ENCODE assay signal across 11 cellular contexts in the genomic region with DNA sequence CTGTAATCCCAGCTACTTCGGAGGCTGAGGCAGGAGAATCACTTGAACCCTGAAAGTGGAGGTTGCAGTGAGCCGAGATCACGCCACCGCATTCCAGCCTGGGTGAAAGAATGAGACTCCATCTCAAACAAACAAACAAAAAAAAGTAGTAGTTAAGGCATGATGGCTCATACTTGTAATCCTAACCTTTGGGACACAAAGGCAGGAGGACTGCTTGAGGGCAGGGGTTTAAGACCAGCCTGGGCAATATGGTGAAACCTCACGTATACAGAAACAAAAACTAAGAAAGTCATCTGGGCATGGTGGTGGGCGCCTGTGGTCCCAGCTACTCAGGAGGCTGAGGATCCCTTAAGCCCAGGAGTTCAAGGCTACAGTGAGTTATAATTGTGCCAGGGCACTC. TPM values are rescaled to one million over a fixed set of nuclear protein-coding genes. Genes with fewer than 3 reads are reported as not detected.
DNase-seq lines count a peak whose midpoint lies in the region; ATAC-seq, FAIRE-seq and TF ChIP-seq lines count a peak whose summit lies in the region.
"Had no signal": no experiment of that assay in that cellular context is flagged by ENCODE, and none has a peak within 500 bp of the region (broad histone marks: within the 10 kb centered on the region; RNA-seq: fewer than 3 reads in every experiment).

No MANE protein-coding gene starts in this region.

- CTCF ChIA-PET in Panc1 (lab: Charles Lee) = no interaction called here
- CTCF ChIA-PET in H1 (lab: Charles Lee; ENCODE audit: partially characterized antibody) = interaction anchor here (1.3 to 1.8 kb wide), 2 partner anchors 34 to 36 kb away, joined by 3 to 6 read pairs; no protein-coding TSS in a partner anchor

- H3K4me3 ChIP-seq in Panc1 (ENCODE audit: low read depth in 2 of 2, low read length in 2 of 2) (peak overlapping the region; percentile 82 to 91; a peak in 3 of 4 replicates), H1 (ENCODE audit: extremely low read depth in 1 of 4, insufficient read depth in 2 of 4, low read depth in 3 of 4, low read length in 4 of 4) (peak overlapping the region in 1 of 4 experiments; percentile 84; a peak in 4 of 8 replicates), gastroesophageal sphincter (no peak overlapping the region)

- no peaks in the 10 kb centered on the region for H3K27me3 Mint-ChIP-seq in activated T-cell treated with anti-CD3 and anti-CD28 coated beads, Interleukin-2, amount 50 U/mL, for 24 hours

- H3K4me1 ChIP-seq in Panc1 (ENCODE audit: control insufficient read depth, insufficient read depth, low read length) = peaks cover 22% of the 10 kb centered on the region; the same call in 1 of the 2 replicates
- no peaks in the 10 kb centered on the region for H3K4me1 ChIP-seq in H1 (replicated peaks in 1 of 4; ENCODE audit: control insufficient read depth in 3 of 4, insufficient read depth in 4 of 4, low read length in 3 of 4)
- peaks cover 0 to 35% (median 11%) of the 10 kb centered on the region in 3 donors for H3K4me1 ChIP-seq in gastroesophageal sphincter

- DNase-seq in activated T-cell treated with anti-CD3 and anti-CD28 coated beads, Interleukin-2, amount 50 U/mL, for 24 hours = no peak
- no peak for DNase-seq in activated T-cell treated with anti-CD3 and anti-CD28 coated beads, Interleukin-2, amount 50 U/mL, for 1 hour
- no peak for DNase-seq in Panc1 (ENCODE audit: low read depth, low spot score)
- no peak for DNase-seq in H1 (ENCODE audit: low read depth in 1 of 2, low spot score in 2 of 2)
- peak; percentile 34 for DNase-seq in stimulated activated CD8-positive, alpha-beta memory T cell treated with anti-CD3 and anti-CD28 coated beads, Interleukin-4, amount 100 ng/mL, for 48 hours
- DNase-seq: central memory CD4-positive, alpha-beta T cell; NCI-H1436 treated with DMSO at 0.1 percent for 48 hours; stimulated activated naive CD4-positive, alpha-beta T cell treated with Interleukin-2 at 50 U/mL for 16 hours had no signal

- no peaks in the 10 kb centered on the region for H3K9me3 Mint-ChIP-seq in activated T-cell treated with anti-CD3 and anti-CD28 coated beads, Interleukin-2, amount 50 U/mL, for 24 hours

- H2BK15ac ChIP-seq in H1 (ENCODE audit: low read length) = no peak overlapping the region

- peak overlapping the region; percentile 91 to 93; a peak in 1 of 4 replicates for H3K4me2 ChIP-seq in H1 (ENCODE audit: insufficient read depth in 1 of 2, low read depth in 2 of 2, low read length in 2 of 2)

- H3K27ac ChIP-seq in Panc1 (ENCODE audit: low read length) (peak overlapping the region; percentile 94), H1 (ENCODE audit: low read depth, low read length) (no peak overlapping the region), gastroesophageal sphincter (peak overlapping the region in 2 of 4 donors; percentile 9 to 91)

- peaks cover 8% of the 10 kb centered on the region for H3K23me2 ChIP-seq in H1 (ENCODE audit: low read depth, low read length)

- no peak for FAIRE-seq in H1 (lab: Jason Lieb, UNC)

- H3K79me1 ChIP-seq in H1 (ENCODE audit: low read depth, low read length) = peaks cover 12% of the 10 kb centered on the region

- TF ChIP-seq POLR2A in H1 (IDR thresholded peaks at IDR 0.05; ENCODE audit: control extremely low read depth in 1 of 2, low read depth in 2 of 2, low read length in 2 of 2) = no peak
- TF ChIP-seq POLR2A in gastroesophageal sphincter (IDR thresholded peaks at IDR 0.05) = no peak

- 82% methylated on average over 6 of the region's 6 CpGs; no CpG with 5 or more reads in 1 of the 2 experiments for WGBS in H1 (ENCODE audit: extremely low coverage in 1 of 2, insufficient coverage in 1 of 2, insufficient read length in 1 of 2, insufficient replicate concordance in 2 of 2, low coverage in 1 of 2, low lambda C conversion rate in 2 of 2, missing lambda C conversion rate in 1 of 2), 2 experiments
- WGBS in gastroesophageal sphincter (ENCODE audit: low coverage in 1 of 2), 2 donors = 73% methylated on average over 3 of the region's 6 CpGs; no CpG with 5 or more reads in 1 of the 2 donors

- TF ChIP-seq RAD21 in H1 (IDR thresholded peaks at IDR 0.05 in 1 of 2, conservative IDR thresholded peaks at IDR 0.05 in 1 of 2; ENCODE audit: low read depth in 2 of 2, low read length in 2 of 2) = no peak

- H3K4ac ChIP-seq in H1 (replicated peaks; ENCODE audit: insufficient read length, low read depth, low read length) = no peak overlapping the region

- H3K9me3 ChIP-seq in Panc1 (ENCODE audit: control insufficient read depth, insufficient read depth, low read depth, low read length) (no peaks in the 10 kb centered on the region), H1 (ENCODE audit: insufficient read depth in 2 of 2, low read depth in 1 of 2, low read length in 1 of 2) (no peaks in the 10 kb centered on the region), gastroesophageal sphincter (no peaks in the 10 kb centered on the region)

- H3K4me1 Mint-ChIP-seq in activated T-cell treated with anti-CD3 and anti-CD28 coated beads, Interleukin-2, amount 50 U/mL, for 24 hours (ENCODE audit: low read depth) = peaks cover 59% of the 10 kb centered on the region

- H2BK5ac ChIP-seq in H1 (ENCODE audit: low read depth, low read length) = no peak overlapping the region

- H2BK12ac ChIP-seq in H1 (ENCODE audit: low read depth, low read length) = no peak overlapping the region

- TF ChIP-seq CTCF in Panc1 (IDR thresholded peaks at IDR 0.05) = no peak
- TF ChIP-seq CTCF in H1 (IDR thresholded peaks at IDR 0.05; ENCODE audit: control extremely low read depth in 1 of 3, insufficient read depth in 1 of 3, low read depth in 1 of 3, low read length in 3 of 3) = no peak
- TF ChIP-seq CTCF in gastroesophageal sphincter (IDR thresholded peaks at IDR 0.05) = no peak

- H4K20me1 ChIP-seq in H1 (replicated peaks in 1 of 2; ENCODE audit: control insufficient read depth in 1 of 2, insufficient read depth in 2 of 2, low read length in 2 of 2) = peaks cover 2 to 19% of the 10 kb centered on the region in 2 experiments

- POLR2A ChIA-PET in Panc1 (lab: Charles Lee) = no interaction called here
- POLR2A ChIA-PET in H1 (lab: Charles Lee; ENCODE audit: partially characterized antibody) = interaction anchor here (0.8 to 1.3 kb wide), 3 partner anchors 10 to 87 kb away, joined by 3 to 5 read pairs (median 3); a partner anchor contains a TSS

- no peak overlapping the region for H3K56ac ChIP-seq in H1 (replicated peaks; ENCODE audit: insufficient read length, low read depth, low read length)

- peaks cover 46 to 64% of the 10 kb centered on the region in 2 experiments for H3K79me2 ChIP-seq in H1 (ENCODE audit: control insufficient read depth in 1 of 2, insufficient read depth in 2 of 2, low read length in 2 of 2)

- H4K8ac ChIP-seq in H1 (ENCODE audit: extremely low read depth, insufficient read depth, low read length) = no peak overlapping the region

- ATAC-seq in Panc1 = no peak
- ATAC-seq in HG03521 (IDR thresholded peaks at IDR 0.05; ENCODE audit: unreplicated experiment) = no peak
- no peak for ATAC-seq in GM21529 (IDR thresholded peaks at IDR 0.05; ENCODE audit: unreplicated experiment)
- ATAC-seq in gastroesophageal sphincter = no peak

- H3K36me3 ChIP-seq in Panc1 (ENCODE audit: control insufficient read depth, insufficient read depth, low read length) (no peaks in the 10 kb centered on the region; the same call in 1 of the 2 replicates), H1 (ENCODE audit: control insufficient read depth in 2 of 4, insufficient read depth in 4 of 4, low read length in 3 of 4) (peaks cover 0 to 9% (median 1%) of the 10 kb centered on the region in 4 experiments; a peak in 2 of 8 replicates), gastroesophageal sphincter (peaks cover 0 to 2% of the 10 kb centered on the region in 2 donors)

- H4K5ac ChIP-seq in H1 (ENCODE audit: insufficient read length, low read depth, low read length) = no peak overlapping the region

- H3K27me3 ChIP-seq in Panc1 (ENCODE audit: control insufficient read depth, insufficient read depth, low read length) = no peaks in the 10 kb centered on the region
- no peaks in the 10 kb centered on the region for H3K27me3 ChIP-seq in H1 (replicated peaks in 1 of 4; ENCODE audit: control insufficient read depth in 3 of 4, extremely low read depth in 1 of 4, insufficient read depth in 3 of 4, low read length in 3 of 4)
- H3K27me3 ChIP-seq in gastroesophageal sphincter = no peaks in the 10 kb centered on the region

- H3K4me3 Mint-ChIP-seq in activated T-cell treated with anti-CD3 and anti-CD28 coated beads, Interleukin-2, amount 50 U/mL, for 24 hours = peak overlapping the region; percentile 98

- in situ Hi-C loops in Panc1 (cut with HindIII; ENCODE audit: low pct_unique_long_range_greater_than_20kb, low sequenced_read_pairs) = no loop called here

- peak overlapping the region; percentile 98 for H3K27ac Mint-ChIP-seq in activated T-cell treated with anti-CD3 and anti-CD28 coated beads, Interleukin-2, amount 50 U/mL, for 24 hours

- H3K23ac ChIP-seq in H1 (ENCODE audit: insufficient read length) = no peak overlapping the region

- intact Hi-C loops in Panc1 (cut with micrococcal nuclease; ENCODE audit: unreplicated experiment) = no loop called here

- H2BK20ac ChIP-seq in H1 (ENCODE audit: low read length) = no peak overlapping the region

- no peak overlapping the region for H2AFZ ChIP-seq in H1 (ENCODE audit: low read length)

- H3K18ac ChIP-seq in H1 (ENCODE audit: extremely low read depth, low read length) = no peak overlapping the region

- H3K36me3 Mint-ChIP-seq in activated T-cell treated with anti-CD3 and anti-CD28 coated beads, Interleukin-2, amount 50 U/mL, for 24 hours (ENCODE audit: low read depth) = peaks cover 61% of the 10 kb centered on the region

- H2AK5ac ChIP-seq in H1 (ENCODE audit: low read depth, low read length) = no peak overlapping the region

- no peak overlapping the region for H4K91ac ChIP-seq in H1 (replicated peaks; ENCODE audit: insufficient read length, low read length)

- no peak overlapping the region for H3K14ac ChIP-seq in H1 (ENCODE audit: insufficient read length)

- H2BK120ac ChIP-seq in H1 (replicated peaks; ENCODE audit: low read depth, low read length) = no peak overlapping the region

- H3K9ac ChIP-seq in H1 (replicated peaks in 1 of 4; ENCODE audit: extremely low read depth in 1 of 4, low read depth in 3 of 4, low read length in 3 of 4) = no peak overlapping the region

- BruUV-seq in Panc1 (replicated peaks; lab: Mats Ljungman, UMichigan) = no TSS peak

- TF ChIP-seq EP300 in H1 (IDR thresholded peaks at IDR 0.05; ENCODE audit: borderline replicate concordance in 1 of 2, low read depth in 2 of 2, low read length in 2 of 2) (no peak), gastroesophageal sphincter (IDR thresholded peaks at IDR 0.05) (no peak)

RNA-seq across cellular contexts. Expression of a gene that starts 1.8 kb away (rescaled TPM):
- 168 TPM for total RNA-seq in Panc1 (2021; ENCODE audit: unreplicated experiment)
- polyA plus RNA-seq in Panc1 (2012; ENCODE audit: insufficient read length) = 111 TPM
- total RNA-seq in H1 (2021; fragmentation: NEBNext Ultra II Directional; extraction: Animal tissue kit (Norgen Biotek cat#: 25700)) = 208 and 210 TPM in 2 replicates
- polyA plus RNA-seq in H1 (2011; rRNA removed) = 101 and 121 TPM in 2 replicates
- 79.7 TPM for polyA plus RNA-seq in H1 (2011; cell fraction: cytosol; rRNA removed)
- polyA plus RNA-seq in H1 (2011; cell fraction: nucleus; rRNA removed) = 295 TPM
- 179 to 246 TPM (median 190 TPM) in 4 replicates for polyA plus RNA-seq in H1 (2012, experiment 1 of 2)
- polyA plus RNA-seq in H1 (2012, experiment 2 of 2) = 57.7 TPM
- polyA plus RNA-seq in H1 (2013, experiment 1 of 2) = 165 TPM
- 148 TPM for polyA plus RNA-seq in H1 (2013, experiment 2 of 2)
- 129 and 138 TPM in 2 replicates for polyA minus RNA-seq in H1 (2011; rRNA and poly(A)+ RNA removed)
- 111 TPM for polyA minus RNA-seq in H1 (2011; cell fraction: cytosol; rRNA and poly(A)+ RNA removed)
- 124 TPM for polyA minus RNA-seq in H1 (2011; cell fraction: nucleus; rRNA and poly(A)+ RNA removed)
- total RNA-seq in gastroesophageal sphincter = 10 to 100 TPM; 28.1 to 50.6 (median 38.1) TPM

RNA-seq across cellular contexts. Expression of a gene that starts 38.2 kb away (rescaled TPM):
- 2.9 TPM for total RNA-seq in Panc1 (2021; ENCODE audit: unreplicated experiment)
- 0.92 TPM for polyA plus RNA-seq in Panc1 (2012; ENCODE audit: insufficient read length)
- 18.7 and 19.4 TPM in 2 replicates for total RNA-seq in H1 (2021; fragmentation: NEBNext Ultra II Directional; extraction: Animal tissue kit (Norgen Biotek cat#: 25700))
- polyA plus RNA-seq in H1 (2011; rRNA removed) = 16.2 and 17.5 TPM in 2 replicates
- polyA plus RNA-seq in H1 (2011; cell fraction: cytosol; rRNA removed) = 10.4 TPM
- 8.7 TPM for polyA plus RNA-seq in H1 (2011; cell fraction: nucleus; rRNA removed)
- polyA plus RNA-seq in H1 (2012, experiment 1 of 2) = 7.0 to 10.5 TPM (median 9.3 TPM) in 4 replicates
- 7.1 TPM for polyA plus RNA-seq in H1 (2012, experiment 2 of 2)
- 12.6 TPM for polyA plus RNA-seq in H1 (2013, experiment 1 of 2)
- polyA plus RNA-seq in H1 (2013, experiment 2 of 2) = 15.2 TPM
- 32.0 and 38.5 TPM in 2 replicates for polyA minus RNA-seq in H1 (2011; rRNA and poly(A)+ RNA removed)
- 22.8 TPM for polyA minus RNA-seq in H1 (2011; cell fraction: cytosol; rRNA and poly(A)+ RNA removed)
- polyA minus RNA-seq in H1 (2011; cell fraction: nucleus; rRNA and poly(A)+ RNA removed) = 10.4 TPM
- total RNA-seq in gastroesophageal sphincter = 10 to 100 TPM in 3 of 4 donors, 1 to 10 TPM in 1; 7.5 to 24.5 (median 16.7) TPM

RNA-seq across cellular contexts. Expression of a gene that starts 59.1 kb away (rescaled TPM):
- total RNA-seq in Panc1 (2021; ENCODE audit: unreplicated experiment) (62.8 TPM), gastroesophageal sphincter (10 to 100 TPM; 45.8 to 86.0 (median 51.9) TPM)
- 86.5 TPM for polyA plus RNA-seq in Panc1 (2012; ENCODE audit: insufficient read length)
- total RNA-seq in H1 (2021; fragmentation: NEBNext Ultra II Directional; extraction: Animal tissue kit (Norgen Biotek cat#: 25700)) = 82.3 and 90.7 TPM in 2 replicates
- polyA plus RNA-seq in H1 (2011; rRNA removed) = 187 and 282 TPM in 2 replicates
- 114 TPM for polyA plus RNA-seq in H1 (2011; cell fraction: cytosol; rRNA removed)
- 147 TPM for polyA plus RNA-seq in H1 (2011; cell fraction: nucleus; rRNA removed)
- 52.4 to 94.1 TPM (median 90.4 TPM) in 4 replicates for polyA plus RNA-seq in H1 (2012, experiment 1 of 2)
- 93.0 TPM for polyA plus RNA-seq in H1 (2012, experiment 2 of 2)
- 71.0 TPM for polyA plus RNA-seq in H1 (2013, experiment 1 of 2)
- polyA plus RNA-seq in H1 (2013, experiment 2 of 2) = 66.3 TPM
- polyA minus RNA-seq in H1 (2011; rRNA and poly(A)+ RNA removed) = 18.3 and 19.8 TPM in 2 replicates
- 38.4 TPM for polyA minus RNA-seq in H1 (2011; cell fraction: cytosol; rRNA and poly(A)+ RNA removed)
- 34.5 TPM for polyA minus RNA-seq in H1 (2011; cell fraction: nucleus; rRNA and poly(A)+ RNA removed)

Comparison
In these comparisons a context has a peak if more than half of its experiments do, and no peak if none do; other contexts are left out.
1. H3K4me3 ChIP-seq: peak in Panc1 (2 of 2); none in gastroesophageal sphincter (0 of 2).